28 cellular contexts compared by ENCODE assay signal in the genomic region with DNA sequence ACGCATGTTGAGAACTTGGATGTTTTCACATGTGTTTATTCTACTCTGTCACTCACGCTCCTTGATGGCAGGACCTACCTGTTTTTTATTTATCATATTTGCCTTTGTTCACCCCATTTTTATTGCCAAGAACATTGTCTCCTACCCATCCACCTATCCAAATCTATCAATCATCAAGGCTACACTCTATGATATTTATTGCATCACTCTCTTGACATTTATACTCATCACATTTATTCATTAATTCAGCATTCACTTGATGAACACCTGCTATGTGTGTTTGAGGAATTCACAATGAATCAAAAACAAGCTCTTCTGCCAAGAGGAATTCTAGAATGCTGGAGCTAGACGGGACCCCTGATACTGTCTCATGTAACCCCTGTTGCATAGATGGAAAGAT.
"Had no signal": no experiment of that assay in that cellular context is flagged by ENCODE, and none has a peak within 500 bp of the region (broad histone marks: within the 10 kb centered on the region; RNA-seq: fewer than 3 reads in every experiment).

No MANE protein-coding gene starts in this region.

- ATAC-seq: effector memory CD8-positive, alpha-beta T cell; esophagus mucosa; foreskin keratinocyte; gastrocnemius medialis; gastroesophageal sphincter; heart left ventricle; heart right ventricle had no signal

- H3K4me3 ChIP-seq: colonic mucosa, coronary artery, dorsolateral prefrontal cortex, esophagus muscularis mucosa, esophagus squamous epithelium, gastrocnemius medialis, gastroesophageal sphincter, heart left ventricle, heart right ventricle had no signal

- H3K36me3 ChIP-seq: colonic mucosa, esophagus muscularis mucosa, esophagus squamous epithelium, gastrocnemius medialis, gastroesophageal sphincter, heart left ventricle, heart right ventricle had no signal

- H3K9me3 ChIP-seq: colonic mucosa had no signal

- H3K27ac ChIP-seq: colonic mucosa, coronary artery, dorsolateral prefrontal cortex, epithelial cell of prostate, esophagus muscularis mucosa, esophagus squamous epithelium, foreskin keratinocyte, gastrocnemius medialis, gastroesophageal sphincter, heart left ventricle, heart right ventricle had no signal

- FAIRE-seq: colon, endometrium, endothelial cell of umbilical vein, frontal cortex had no signal

- DNase-seq: colonic mucosa; cortex of kidney; dermis blood vessel endothelial cell; dorsolateral prefrontal cortex; effector CD4-positive, alpha-beta T cell; effector CD8-positive, alpha-beta T cell; effector memory CD4-positive, alpha-beta T cell; effector memory CD8-positive, alpha-beta T cell; endodermal cell; erythroblast; esophagus squamous epithelium; foreskin fibroblast; foreskin keratinocyte; foreskin melanocyte; gastrocnemius medialis; glutamatergic neuron; head of caudate nucleus; heart right ventricle had no signal

- H3K4me1 ChIP-seq: colonic mucosa, esophagus muscularis mucosa, esophagus squamous epithelium, foreskin keratinocyte, gastrocnemius medialis, gastroesophageal sphincter had no signal

- H3K27me3 ChIP-seq: colonic mucosa, foreskin keratinocyte had no signal
